Comparison of ENCODE assay signal across 8 cellular contexts in genomic region chr12:105226219-105226618, GRCh38. TPM values are rescaled to one million over a fixed set of nuclear protein-coding genes. Genes with fewer than 3 reads are reported as not detected.
DNase-seq lines count a peak whose midpoint lies in the region; ATAC-seq, FAIRE-seq and TF ChIP-seq lines count a peak whose summit lies in the region.

No MANE protein-coding gene starts in this region.

- SMC1A ChIA-PET in GM12878 (lab: Charles Lee; ENCODE audit: uncharacterized antibody, unreplicated experiment), result no interaction called here

- no peaks in the 10 kb centered on the region for H3K79me2 ChIP-seq in GM12878 (ENCODE audit: control insufficient read depth, insufficient read depth, low read length)

- BruUV-seq in GM12878 (replicated peaks; lab: Mats Ljungman, UMichigan), result no TSS peak

- TF ChIP-seq CTCF in GM12878 (IDR thresholded peaks at IDR 0.05 in 2 of 3, conservative IDR thresholded peaks at IDR 0.05 in 1 of 3; ENCODE audit: control insufficient read depth in 2 of 3, extremely low read depth in 1 of 3, insufficient read depth in 1 of 3, low read depth in 3 of 3, low read length in 3 of 3), result no peak

- H3K27me3 ChIP-seq in GM12878 (replicated peaks in 1 of 2; ENCODE audit: control insufficient read depth in 2 of 2, insufficient read depth in 2 of 2, low read length in 1 of 2), result no peaks in the 10 kb centered on the region
- no peaks in the 10 kb centered on the region for H3K27me3 ChIP-seq in layer of hippocampus (ENCODE audit: control insufficient read depth, insufficient read depth, low read length)

- no peak for TF ChIP-seq RAD21 in GM12878 (IDR thresholded peaks at IDR 0.05; ENCODE audit: insufficient read depth, low read depth, low read length)

- peak overlapping the region; percentile 55 for H2AFZ ChIP-seq in GM12878 (ENCODE audit: control insufficient read depth, low read depth, low read length)

- RAD21 ChIA-PET in GM12878 (lab: Charles Lee; ENCODE audit: unreplicated experiment), result no interaction called here

- TF ChIP-seq POLR2A in GM12891 (IDR thresholded peaks at IDR 0.05; ENCODE audit: low read depth, low read length) (no peak), GM12878 (IDR thresholded peaks at IDR 0.05; ENCODE audit: low read depth, low read length) (no peak)

- FAIRE-seq in GM12891 (lab: Jason Lieb, UNC) (peak; percentile 93), GM12878 (lab: Jason Lieb, UNC) (peak; percentile 7)

- peak overlapping the region; percentile 20; the same call in 1 of the 2 replicates for H3K4me3 ChIP-seq in GM12878

- intact Hi-C loops in GM12878 (cut with micrococcal nuclease; ENCODE audit: unreplicated experiment), result no loop called here

- POLR2A ChIA-PET in GM12878 (lab: Charles Lee), result no interaction called here

- H3K9ac ChIP-seq in GM12878 (ENCODE audit: control insufficient read depth, insufficient read depth, low read length), result no peak overlapping the region

- 68% methylated on average over 8 of the region's 8 CpGs for WGBS in GM12878 (ENCODE audit: insufficient coverage, insufficient replicate concordance, low lambda C conversion rate, missing lambda C conversion rate)

- peaks cover 5% of the 10 kb centered on the region; the same call in 1 of the 2 replicates for H3K4me1 ChIP-seq in GM12878 (ENCODE audit: control insufficient read depth, insufficient read depth, low read length)

- no peaks in the 10 kb centered on the region for H3K9me3 ChIP-seq in GM12878 (replicated peaks; ENCODE audit: control insufficient read depth, insufficient read depth, low read length)

- TF ChIP-seq EP300 in GM12878 (IDR thresholded peaks at IDR 0.05; ENCODE audit: borderline replicate concordance in 1 of 2, control insufficient read depth in 1 of 2, low read depth in 2 of 2, low read length in 2 of 2), result no peak

- H3K27ac ChIP-seq in GM12878 (ENCODE audit: control insufficient read depth, insufficient read depth) (no peak overlapping the region), layer of hippocampus (ENCODE audit: low read depth, low read length) (peak overlapping the region; percentile 78), temporal lobe (ENCODE audit: low read depth, low read length) (peak overlapping the region; percentile 70)

- peak overlapping the region; percentile 31; the same call in 1 of the 2 replicates for H3K4me2 ChIP-seq in GM12878 (ENCODE audit: control insufficient read depth, insufficient read depth)

- ATAC-seq in GM12878, result peak; percentile 36; the same call in 1 of the 3 replicates
- no peak for ATAC-seq in GM18870 (IDR thresholded peaks at IDR 0.05; ENCODE audit: unreplicated experiment)
- ATAC-seq in HG03025 (IDR thresholded peaks at IDR 0.05; ENCODE audit: low FRiP score, unreplicated experiment), result no peak
- ATAC-seq in HG02885 (IDR thresholded peaks at IDR 0.05; ENCODE audit: poor library complexity, unreplicated experiment), result no peak

- H3K36me3 ChIP-seq in GM12878 (ENCODE audit: control insufficient read depth in 2 of 2, insufficient read depth in 2 of 2, low read length in 1 of 2), result no peaks in the 10 kb centered on the region; a peak in 1 of 4 replicates

- CTCF ChIA-PET in GM12878 (lab: Yijun Ruan, JAX), result interaction anchor here (0.6 kb wide), 1 partner anchor 81 kb away, joined by 4 read pairs; no protein-coding TSS in a partner anchor

- DNase-seq in GM12891 (ENCODE audit: insufficient read length, low spot score) (peak; percentile 24), HT1080 (ENCODE audit: low read depth) (peak; percentile 8), GM12878 (ENCODE audit: low read depth, low spot score) (no peak)

- in situ Hi-C loops in GM12878 (cut with MboI), result no loop called here

- H4K20me1 ChIP-seq in GM12878 (ENCODE audit: control insufficient read depth, insufficient read depth), result no peaks in the 10 kb centered on the region

TF ChIP-seq in GM12891, 5 proteins besides CTCF, POLR2A, EP300 and RAD21:
- TF ChIP-seq PAX5 (IDR thresholded peaks at IDR 0.05; ENCODE audit: insufficient read depth, low read length, severe bottlenecking) (no peak), TAF1 (IDR thresholded peaks at IDR 0.05; ENCODE audit: low read depth, low read length) (no peak), POU2F2 (IDR thresholded peaks at IDR 0.05; ENCODE audit: low read depth, low read length) (no peak), POLR2AphosphoS5 (IDR thresholded peaks at IDR 0.05; ENCODE audit: low read depth, low read length) (no peak), SPI1 (IDR thresholded peaks at IDR 0.05; ENCODE audit: low read depth, low read length) (no peak)

TF ChIP-seq in GM12878, 131 proteins besides CTCF, POLR2A, EP300 and RAD21:
- TF ChIP-seq USF1 (IDR thresholded peaks at IDR 0.05; ENCODE audit: borderline replicate concordance, extremely low read length, insufficient read depth, low read depth, low read length), result peak; percentile 58
- TF ChIP-seq HCFC1 (IDR thresholded peaks at IDR 0.05; ENCODE audit: low read length), result no peak

RNA-seq across cellular contexts. Expression of gene APPL2, which starts 9.8 kb away (rescaled TPM):
- 4.2 TPM for polyA plus RNA-seq in GM12891 (2012; ENCODE audit: low read depth, missing spikeins)
- 17.5 and 27.0 TPM in 2 replicates for total RNA-seq in HT1080 (2014; rRNA removed; shearing (Covaris generic))
- polyA plus RNA-seq in HT1080 (2015; cell fraction: cytosol; rRNA removed), result 32.0 and 38.8 TPM in 2 replicates
- 66.4 and 74.0 TPM in 2 replicates for polyA plus RNA-seq in HT1080 (2015; cell fraction: nucleus; rRNA removed)
- total RNA-seq in GM12878 (2013; cell fraction: nucleolus; rRNA removed), result 25.1 and 29.1 TPM in 2 replicates
- total RNA-seq in GM12878 (2014; rRNA removed) (11.0 and 11.1 TPM in 2 replicates), GM12878 (2014; rRNA removed; fragmentation: Illumina TruSeq; extraction: Trizol) (11.1 and 11.8 TPM in 2 replicates), GM12878 (2021) (6.3 and 8.2 TPM in 2 replicates), temporal lobe (39.3 TPM)
- 4.2 TPM for polyA plus RNA-seq in GM12878 (2011; ENCODE audit: low read depth)
- polyA plus RNA-seq in GM12878 (2011; rRNA removed) (14.2 and 20.9 TPM in 2 replicates), GM12878 (2014; fragmentation: Illumina TruSeq; extraction: Trizol) (11.6 and 24.1 TPM in 2 replicates), GM12878 (2014; fragmentation: Nextera tagmentation; extraction: Ambion mirVana) (1 to 10 TPM; 1.9 to 3.0 TPM), GM12878 (2014; rRNA removed) (6.8 and 8.7 TPM in 2 replicates), GM12878 (2016; fragmentation: Nextera tagmentation; extraction: Ambion mirVana) (1 to 10 TPM; 4.1 to 6.1 TPM)
- polyA plus RNA-seq in GM12878 (2011; cell fraction: cytosol; rRNA removed), result 5.0 and 6.3 TPM in 2 replicates
- 29.1 and 30.3 TPM in 2 replicates for polyA plus RNA-seq in GM12878 (2011; cell fraction: nucleus; rRNA removed)
- 6.8 and 6.9 TPM in 2 replicates for polyA plus RNA-seq in GM12878 (2012)
- 8.8 and 11.7 TPM in 2 replicates for polyA minus RNA-seq in GM12878 (2011; rRNA and poly(A)+ RNA removed)
- 3.7 and 4.0 TPM in 2 replicates for polyA minus RNA-seq in GM12878 (2011; cell fraction: cytosol; rRNA and poly(A)+ RNA removed)
- polyA minus RNA-seq in GM12878 (2011; cell fraction: nucleus; rRNA and poly(A)+ RNA removed), result 12.9 and 15.8 TPM in 2 replicates
